ENCODE assay signal across 16 cellular contexts in genomic region chr5:178305801-178306200, GRCh38.
DNase-seq lines count a peak whose midpoint lies in the region; ATAC-seq and TF ChIP-seq lines count a peak whose summit lies in the region.
"Had no signal": no experiment of that assay in that cellular context is flagged by ENCODE, and none has a peak within 500 bp of the region (broad histone marks: within the 10 kb centered on the region; RNA-seq: fewer than 3 reads in every experiment).

No MANE protein-coding gene starts in this region.

- H3K9me3 Mint-ChIP-seq in chondrocyte (ENCODE audit: low read depth) (peaks cover 3% of the 10 kb centered on the region), neural crest cell (peaks cover 9% of the 10 kb centered on the region)

- no peaks in the 10 kb centered on the region for H3K36me3 Mint-ChIP-seq in chondrocyte (ENCODE audit: low read depth)
- H3K36me3 Mint-ChIP-seq in neural crest cell (ENCODE audit: low read depth) = peaks cover 13% of the 10 kb centered on the region

- H3K9me3 ChIP-seq in right cardiac atrium (ENCODE audit: control insufficient read depth, low read length) (no peaks in the 10 kb centered on the region), tibial artery (peaks cover 0 to 3% (median 0%) of the 10 kb centered on the region in 3 donors)
- H3K9me3 ChIP-seq: MG63 had no signal

- H3K27me3 ChIP-seq in right cardiac atrium (ENCODE audit: control insufficient read depth, insufficient read depth) (no peaks in the 10 kb centered on the region), tibial artery (peaks cover 0 to 12% of the 10 kb centered on the region in 2 donors)
- H3K27me3 ChIP-seq: MG63 had no signal

- H3K27ac Mint-ChIP-seq in chondrocyte (ENCODE audit: unreplicated experiment) (no peak overlapping the region), neural crest cell (ENCODE audit: unreplicated experiment) (peak overlapping the region; percentile 35)

- H3K4me3 Mint-ChIP-seq in chondrocyte (ENCODE audit: unreplicated experiment) (no peak overlapping the region), neural crest cell (no peak overlapping the region)

- TF ChIP-seq CTCF in chondrocyte (IDR thresholded peaks at IDR 0.05) = no peak
- TF ChIP-seq CTCF in neural crest cell (conservative IDR thresholded peaks at IDR 0.05) = no peak
- TF ChIP-seq CTCF in tibial artery (IDR thresholded peaks at IDR 0.05) = no peak

- DNase-seq in right cardiac atrium (peak in 2 of 3 donors; percentile 6 to 18), left cardiac atrium (no peak), chondrocyte (ENCODE audit: low spot score) (peak; percentile 67), neural crest cell (ENCODE audit: low read depth, low spot score) (no peak), tibial artery (peak; percentile 15 to 53), medulla oblongata (ENCODE audit: extremely low spot score) (no peak), CD1c-positive myeloid dendritic cell (ENCODE audit: extremely low spot score) (no peak), DMS53 (lab: John Stamatoyannopoulos, UW) (no peak)
- DNase-seq: ACHN, MG63, NCI-H1105, NCI-H187, NCI-H446, SHP77 treated with DMSO at 0.1 percent for 48 hours had no signal

- no peaks in the 10 kb centered on the region for H3K36me3 ChIP-seq in tibial artery

- intact Hi-C loops in right cardiac atrium (cut with DNase I) = no loop called here
- intact Hi-C loops in left cardiac atrium (cut with DNase I) = no loop called here
- intact Hi-C loops in tibial artery (cut with DNase I; ENCODE audit: low total_unique reads) = no loop called here

- H3K4me1 Mint-ChIP-seq in chondrocyte (ENCODE audit: low read depth) (no peaks in the 10 kb centered on the region), neural crest cell (peaks cover 43% of the 10 kb centered on the region)

- H3K27ac ChIP-seq in right cardiac atrium (ENCODE audit: low read length) (no peak overlapping the region), tibial artery (no peak overlapping the region)
- H3K27ac ChIP-seq: KMS-11 had no signal

- H3K4me3 ChIP-seq in right cardiac atrium (ENCODE audit: low read length) (no peak overlapping the region), tibial artery (no peak overlapping the region)
- H3K4me3 ChIP-seq: MG63 had no signal

- H3K27me3 Mint-ChIP-seq in chondrocyte (ENCODE audit: low read depth) (peaks cover 7% of the 10 kb centered on the region), neural crest cell (ENCODE audit: low read depth) (no peaks in the 10 kb centered on the region)

- H3K4me1 ChIP-seq in right cardiac atrium (ENCODE audit: control insufficient read depth, insufficient read depth, low read length) (no peaks in the 10 kb centered on the region), tibial artery (no peaks in the 10 kb centered on the region)

- no peak for ATAC-seq in right cardiac atrium
- no peak for ATAC-seq in left cardiac atrium
- ATAC-seq: Panc1 had no signal

- WGBS in right cardiac atrium = 80% methylated on average over 15 of the region's 15 CpGs

Comparison
In these comparisons a context has a peak if more than half of its experiments do, and no peak if none do; other contexts are left out.
1. DNase-seq: peak in right cardiac atrium (2 of 3), chondrocyte (single experiment) and tibial artery (2 of 2); none in left cardiac atrium (single experiment), neural crest cell (single experiment), medulla oblongata (single experiment), CD1c-positive myeloid dendritic cell (single experiment) and DMS53 (single experiment).